Comparison of ENCODE assay signal across 7 cellular contexts in genomic region chr1:115088871-115089442, GRCh38. TPM values are rescaled to one million over a fixed set of nuclear protein-coding genes. Genes with fewer than 3 reads are reported as not detected.
DNase-seq lines count a peak whose midpoint lies in the region; ATAC-seq, FAIRE-seq and TF ChIP-seq lines count a peak whose summit lies in the region.

No MANE protein-coding gene starts in this region.

- H3K4me1 ChIP-seq in iPS-15b (ENCODE audit: control insufficient read depth, insufficient read depth, low read length) (peaks cover 19% of the 10 kb centered on the region), small intestine (ENCODE audit: control insufficient read depth in 2 of 2, insufficient read depth in 1 of 2, low read depth in 1 of 2, low read length in 1 of 2) (peaks cover 0 to 4% of the 10 kb centered on the region in 2 donors)

- DNase-seq in HL-60 (ENCODE audit: low read depth in 1 of 2, low spot score in 1 of 2) (no peak), small intestine (no peak)
- no peak for DNase-seq in activated T-helper 1 cell treated with anti-CD3 and anti-CD28 coated beads, Interleukin-12 subunit alpha, Interleukin-12 subunit beta, Interleukin-2, Interleukin-4 antibody, amounts not matched to agents 30 ng/mL and 10 ng/mL and 1 ng/mL, durations not matched to agents 14 hours and 24 hours and 36 hours (ENCODE audit: low spot score)
- no peak for DNase-seq in stimulated activated CD4-positive, alpha-beta T cell treated with anti-CD3 and anti-CD28 coated beads, Interleukin-2, amount 100 ng/mL, for 48 hours

- no peak for FAIRE-seq in small intestine (lab: Jason Lieb, UNC)

- H3K9me3 ChIP-seq in iPS-15b (ENCODE audit: control insufficient read depth, insufficient read depth, low read length) = no peaks in the 10 kb centered on the region
- H3K9me3 ChIP-seq in small intestine (ENCODE audit: control insufficient read depth, low read depth) = no peaks in the 10 kb centered on the region

- peaks cover 4% of the 10 kb centered on the region for H3K36me3 Mint-ChIP-seq in activated T-helper 1 cell treated with anti-CD3 and anti-CD28 coated beads, Interleukin-12 subunit alpha, Interleukin-12 subunit beta, Interleukin-2, Interleukin-4 antibody, amounts not matched to agents 30 ng/mL and 10 ng/mL and 1 ng/mL, durations not matched to agents 14 hours and 24 hours and 36 hours (ENCODE audit: low read depth)

- intact Hi-C loops in activated T-helper 1 cell treated with anti-CD3 and anti-CD28 coated beads, Interleukin-12 subunit alpha, Interleukin-12 subunit beta, Interleukin-2, Interleukin-4 antibody, amounts not matched to agents 30 ng/mL and 10 ng/mL and 1 ng/mL, durations not matched to agents 14 hours and 24 hours and 36 hours (cut with micrococcal nuclease) = loop anchor here (2.0 kb wide), 1 partner anchor 26 kb away; no protein-coding TSS in a partner anchor

- no peak for TF ChIP-seq CTCF in HL-60 (IDR thresholded peaks at IDR 0.05; ENCODE audit: insufficient read depth, low read length)

- peak overlapping the region; percentile 49 for H3K9ac ChIP-seq in iPS-15b (ENCODE audit: low read depth, low read length)

- no peaks in the 10 kb centered on the region for H3K27me3 ChIP-seq in HL-60 (ENCODE audit: insufficient read depth, poor library complexity, severe bottlenecking)
- peaks cover 4% of the 10 kb centered on the region for H3K27me3 ChIP-seq in iPS-15b (ENCODE audit: control insufficient read depth, insufficient read depth, low read length)
- no peaks in the 10 kb centered on the region for H3K27me3 ChIP-seq in small intestine (ENCODE audit: control insufficient read depth in 2 of 2, insufficient read depth in 2 of 2, low read length in 2 of 2)

- H3K4me3 Mint-ChIP-seq in activated T-helper 1 cell treated with anti-CD3 and anti-CD28 coated beads, Interleukin-12 subunit alpha, Interleukin-12 subunit beta, Interleukin-2, Interleukin-4 antibody, amounts not matched to agents 30 ng/mL and 10 ng/mL and 1 ng/mL, durations not matched to agents 14 hours and 24 hours and 36 hours = peak overlapping the region; percentile 73

- H3K36me3 ChIP-seq in iPS-15b (ENCODE audit: control insufficient read depth, insufficient read depth, low read length) = no peaks in the 10 kb centered on the region
- H3K36me3 ChIP-seq in small intestine (ENCODE audit: control insufficient read depth in 2 of 2, insufficient read depth in 2 of 2, low read length in 2 of 2) = no peaks in the 10 kb centered on the region

- H3K27ac ChIP-seq in HL-60 (replicated peaks) (peak overlapping the region; percentile 63), small intestine (ENCODE audit: low read depth in 1 of 2, low read length in 1 of 2) (peak overlapping the region in 1 of 2 donors; percentile 2)

- H3K9me3 Mint-ChIP-seq in activated T-helper 1 cell treated with anti-CD3 and anti-CD28 coated beads, Interleukin-12 subunit alpha, Interleukin-12 subunit beta, Interleukin-2, Interleukin-4 antibody, amounts not matched to agents 30 ng/mL and 10 ng/mL and 1 ng/mL, durations not matched to agents 14 hours and 24 hours and 36 hours = peaks cover 10% of the 10 kb centered on the region

- peaks cover 32% of the 10 kb centered on the region for H3K27me3 Mint-ChIP-seq in activated T-helper 1 cell treated with anti-CD3 and anti-CD28 coated beads, Interleukin-12 subunit alpha, Interleukin-12 subunit beta, Interleukin-2, Interleukin-4 antibody, amounts not matched to agents 30 ng/mL and 10 ng/mL and 1 ng/mL, durations not matched to agents 14 hours and 24 hours and 36 hours (ENCODE audit: insufficient read depth)

- peak overlapping the region; percentile 81 for H3K4me3 ChIP-seq in HL-60 (replicated peaks; ENCODE audit: insufficient read depth, low read length)
- H3K4me3 ChIP-seq in iPS-15b (ENCODE audit: low read depth, low read length) = peak overlapping the region; percentile 77
- peak overlapping the region; percentile 56 to 64 for H3K4me3 ChIP-seq in small intestine (ENCODE audit: low read depth in 1 of 2, low read length in 2 of 2)

- H3K4me1 Mint-ChIP-seq in activated T-helper 1 cell treated with anti-CD3 and anti-CD28 coated beads, Interleukin-12 subunit alpha, Interleukin-12 subunit beta, Interleukin-2, Interleukin-4 antibody, amounts not matched to agents 30 ng/mL and 10 ng/mL and 1 ng/mL, durations not matched to agents 14 hours and 24 hours and 36 hours (ENCODE audit: low read depth) = peaks cover 23% of the 10 kb centered on the region

- WGBS in small intestine, 3 donors = 2 to 4% (median 4%) methylated on average over 27 to 28 of the region's 28 CpGs

- ATAC-seq in HG03342 (IDR thresholded peaks at IDR 0.05; ENCODE audit: unreplicated experiment) (no peak), GM21576 (IDR thresholded peaks at IDR 0.05; ENCODE audit: unreplicated experiment) (no peak)

- H3K27ac Mint-ChIP-seq in activated T-helper 1 cell treated with anti-CD3 and anti-CD28 coated beads, Interleukin-12 subunit alpha, Interleukin-12 subunit beta, Interleukin-2, Interleukin-4 antibody, amounts not matched to agents 30 ng/mL and 10 ng/mL and 1 ng/mL, durations not matched to agents 14 hours and 24 hours and 36 hours = no peak overlapping the region

RNA-seq across cellular contexts. Expression of gene TSPAN2, which starts 0.3 kb away (rescaled TPM):
- 0.34 and 0.44 TPM in 2 replicates for total RNA-seq in activated T-helper 1 cell treated with anti-CD3 and anti-CD28 coated beads, Interleukin-12 subunit alpha, Interleukin-12 subunit beta, Interleukin-2, Interleukin-4 antibody, amounts not matched to agents 30 ng/mL and 10 ng/mL and 1 ng/mL, durations not matched to agents 14 hours and 24 hours and 36 hours
- 1 to 10 TPM in 2 of 3 donors, not detected in 1; 1.4 to 5.5 TPM for polyA plus RNA-seq in small intestine

RNA-seq across cellular contexts. Expression of gene TSHB, which starts 59.3 kb away (rescaled TPM):
- total RNA-seq in activated T-helper 1 cell treated with anti-CD3 and anti-CD28 coated beads, Interleukin-12 subunit alpha, Interleukin-12 subunit beta, Interleukin-2, Interleukin-4 antibody, amounts not matched to agents 30 ng/mL and 10 ng/mL and 1 ng/mL, durations not matched to agents 14 hours and 24 hours and 36 hours = not detected in 2 replicates
- not detected for polyA plus RNA-seq in small intestine
